Comparison of ENCODE assay signal across 11 cellular contexts in the genomic region with DNA sequence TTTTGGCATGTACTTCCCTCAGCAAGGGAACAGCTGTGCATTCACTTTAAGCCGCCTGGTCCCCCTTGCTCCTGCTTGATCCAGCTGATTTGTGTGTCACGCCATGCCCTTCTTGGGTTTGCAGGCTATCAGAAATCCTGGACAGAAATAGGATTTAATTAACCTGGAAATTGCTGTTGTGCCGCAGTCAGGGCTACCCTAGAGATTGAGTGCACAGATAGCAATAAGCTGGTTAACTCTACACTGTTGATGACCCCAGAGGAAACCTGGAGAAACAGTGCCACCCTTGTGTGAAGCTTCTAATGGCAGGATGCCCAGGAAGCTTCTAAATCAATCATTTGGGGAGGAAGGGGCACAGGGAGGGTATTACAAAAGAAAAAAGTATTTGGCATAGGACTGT.
DNase-seq lines count a peak whose midpoint lies in the region; FAIRE-seq and TF ChIP-seq lines count a peak whose summit lies in the region.
"Had no signal": no experiment of that assay in that cellular context is flagged by ENCODE, and none has a peak within 500 bp of the region (broad histone marks: within the 10 kb centered on the region; RNA-seq: fewer than 3 reads in every experiment).

No MANE protein-coding gene starts in this region.

- H2BK15ac ChIP-seq in mesenchymal stem cell (ENCODE audit: low read depth, poor library complexity, severe bottlenecking), result no peak overlapping the region

- CTCF ChIA-PET in GM10248 (lab: Yijun Ruan, JAX), result interaction anchor here (0.8 to 2.3 kb wide), 6 partner anchors 14 to 190 kb away, joined by 3 to 5 read pairs (median 3); no protein-coding TSS in a partner anchor

- H4K8ac ChIP-seq in mesenchymal stem cell (ENCODE audit: low read length), result no peak overlapping the region

- DNase-seq in D721Med (ENCODE audit: insufficient read length, low spot score), result no peak
- peak; percentile 65 for DNase-seq in HT-29 (ENCODE audit: low spot score)
- peak; percentile 69 for DNase-seq in RPMI7951 (ENCODE audit: low read depth)
- peak; percentile 19 for DNase-seq in mesenchymal stem cell
- no peak for DNase-seq in mesenteric fat pad (ENCODE audit: low spot score)
- no peak for DNase-seq in GM10248 (ENCODE audit: extremely low spot score)
- DNase-seq in NK-92 (lab: John Stamatoyannopoulos, UW; ENCODE audit: unreplicated experiment), result no peak
- DNase-seq: colonic mucosa, NCI-H187 treated with DMSO at 0.1 percent for 48 hours had no signal

- H2BK5ac ChIP-seq in mesenchymal stem cell (ENCODE audit: low read depth, low read length, poor library complexity, severe bottlenecking), result no peak overlapping the region

- no peak overlapping the region for H2AFZ ChIP-seq in mesenchymal stem cell (ENCODE audit: low read depth, low read length)

- H3K23ac ChIP-seq in mesenchymal stem cell (ENCODE audit: low read length in 2 of 2), result no peak overlapping the region

- H3K4me2 ChIP-seq in mesenchymal stem cell (ENCODE audit: low read length, poor library complexity, severe bottlenecking), result no peak overlapping the region

- peaks cover 42% of the 10 kb centered on the region for H3K79me1 ChIP-seq in mesenchymal stem cell (replicated peaks; ENCODE audit: low read length, poor library complexity, severe bottlenecking)

- no peak overlapping the region for H2BK12ac ChIP-seq in mesenchymal stem cell (ENCODE audit: low read length in 2 of 2)

- WGBS in mesenchymal stem cell, result 82% methylated on average over 3 of the region's 3 CpGs

- no peak overlapping the region for H4K91ac ChIP-seq in mesenchymal stem cell (ENCODE audit: low read length)

- peak overlapping the region in 1 of 2 experiments; percentile 62 for H3K18ac ChIP-seq in mesenchymal stem cell (ENCODE audit: low read depth in 1 of 2, low read length in 2 of 2)

- H3K27me3 ChIP-seq in mesenchymal stem cell (ENCODE audit: control insufficient read depth in 1 of 2, insufficient read depth in 1 of 2, low read length in 2 of 2), result no peaks in the 10 kb centered on the region
- H3K27me3 ChIP-seq: colonic mucosa, right atrium auricular region had no signal

- TF ChIP-seq CTCF in D721Med (IDR thresholded peaks at IDR 0.05; ENCODE audit: insufficient read depth, missing control alignments), result peak; percentile 45
- no peak for TF ChIP-seq CTCF in GM10248 (IDR thresholded peaks at IDR 0.05; ENCODE audit: control extremely low read depth, extremely low read depth, low read depth, missing control alignments)

- H3K14ac ChIP-seq in mesenchymal stem cell (ENCODE audit: low read length in 2 of 2), result no peak overlapping the region

- POLR2A ChIA-PET in GM10248 (lab: Yijun Ruan, JAX), result no interaction called here

- H2BK120ac ChIP-seq in mesenchymal stem cell (ENCODE audit: low read depth, low read length), result no peak overlapping the region

- no peaks in the 10 kb centered on the region for H3K36me3 ChIP-seq in mesenchymal stem cell (ENCODE audit: control insufficient read depth in 1 of 2, insufficient read depth in 2 of 2, low read depth in 1 of 2, low read length in 2 of 2)
- H3K36me3 ChIP-seq: colonic mucosa, right atrium auricular region had no signal

- no peak overlapping the region for H2AK5ac ChIP-seq in mesenchymal stem cell (ENCODE audit: low read length, severe bottlenecking)

- no peaks in the 10 kb centered on the region for H3K9me3 ChIP-seq in mesenchymal stem cell (ENCODE audit: control insufficient read depth, low read length)
- H3K9me3 ChIP-seq: colonic mucosa, right atrium auricular region had no signal

- no peak overlapping the region for H3K9ac ChIP-seq in mesenchymal stem cell (ENCODE audit: low read length)

- H3K27ac ChIP-seq in mesenchymal stem cell (ENCODE audit: low read length, poor library complexity, severe bottlenecking), result no peak overlapping the region
- H3K27ac ChIP-seq: colonic mucosa, right atrium auricular region had no signal

- peak overlapping the region in 1 of 2 experiments; percentile 19 for H3K4ac ChIP-seq in mesenchymal stem cell (ENCODE audit: low read depth in 1 of 2, low read length in 2 of 2)

- no peaks in the 10 kb centered on the region for H3K4me1 ChIP-seq in mesenchymal stem cell (ENCODE audit: control insufficient read depth, insufficient read depth, low read depth, low read length)
- H3K4me1 ChIP-seq: colonic mucosa had no signal

- H3K4me3 ChIP-seq in mesenchymal stem cell (ENCODE audit: insufficient read depth in 1 of 2, low read depth in 1 of 2, low read length in 2 of 2), result no peak overlapping the region
- H3K4me3 ChIP-seq: colonic mucosa, right atrium auricular region had no signal

- FAIRE-seq in D721Med (lab: Jason Lieb, UNC), result no peak
- FAIRE-seq: GM18507 had no signal

Comparison
In these comparisons a context has a peak if more than half of its experiments do, and no peak if none do; other contexts are left out.
1. DNase-seq: peak in HT-29 (single experiment), RPMI7951 (single experiment) and mesenchymal stem cell (single experiment); none in D721Med (single experiment), mesenteric fat pad (single experiment), GM10248 (single experiment) and NK-92 (single experiment).